In genomic region chr12:63804746-63805145, GRCh38 we compare ENCODE assay signal across 1 cellular context.
TF ChIP-seq lines count a peak whose summit lies in the region.

No MANE protein-coding gene starts in this region.

TF ChIP-seq in IMR-90, 13 proteins besides CTCF, POLR2A, EP300 and RAD21 (continued from another document):
- TF ChIP-seq ELK1 (IDR thresholded peaks at IDR 0.05; ENCODE audit: borderline replicate concordance, low read depth, low read length): no peak
